In genomic region chr5:123429993-123430392, GRCh38 we compare ENCODE assay signal across 8 cellular contexts. TPM values are rescaled to one million over a fixed set of nuclear protein-coding genes. Genes with fewer than 3 reads are reported as not detected.
DNase-seq lines count a peak whose midpoint lies in the region; ATAC-seq and TF ChIP-seq lines count a peak whose summit lies in the region.

No MANE protein-coding gene starts in this region.

- H3K4me1 ChIP-seq in A673 (ENCODE audit: insufficient read depth, low read length, poor library complexity, severe bottlenecking) (peaks cover 14% of the 10 kb centered on the region), GM23248 (ENCODE audit: insufficient read depth) (peaks cover 19% of the 10 kb centered on the region), gastroesophageal sphincter (no peaks in the 10 kb centered on the region)

- peak overlapping the region; percentile 73 for H2AFZ ChIP-seq in GM23248

- no peak for TF ChIP-seq POLR2A in gastroesophageal sphincter (IDR thresholded peaks at IDR 0.05)

- intact Hi-C loops in A673 (cut with micrococcal nuclease; ENCODE audit: unreplicated experiment), result loop anchor here (10.0 kb wide), 1 partner anchor 175 kb away; no protein-coding TSS in a partner anchor

- no peaks in the 10 kb centered on the region for H3K9me3 ChIP-seq in A673 (ENCODE audit: low read depth, low read length, poor library complexity, severe bottlenecking)
- H3K9me3 ChIP-seq in GM23248 (ENCODE audit: low read depth), result no peaks in the 10 kb centered on the region
- no peaks in the 10 kb centered on the region for H3K9me3 ChIP-seq in gastroesophageal sphincter

- H3K4me3 ChIP-seq in A673 (ENCODE audit: low read depth, low read length, poor library complexity, severe bottlenecking) (no peak overlapping the region), GM23248 (no peak overlapping the region), gastroesophageal sphincter (no peak overlapping the region)

- TF ChIP-seq EP300 in gastroesophageal sphincter (IDR thresholded peaks at IDR 0.05), result no peak

- WGBS in GM23248 (ENCODE audit: low coverage in 1 of 2, low lambda C conversion rate in 2 of 2, missing lambda C conversion rate in 2 of 2), 2 experiments, result 57 to 71% methylated on average over 2 of the region's 2 CpGs
- 74 to 100% methylated on average over 1 to 2 of the region's 2 CpGs for WGBS in gastroesophageal sphincter (ENCODE audit: low coverage in 1 of 2), 2 donors

- TF ChIP-seq CTCF in A673 (conservative IDR thresholded peaks at IDR 0.05; ENCODE audit: low read depth, low read length) (no peak), gastroesophageal sphincter (IDR thresholded peaks at IDR 0.05) (no peak)

- H3K27me3 ChIP-seq in A673 (replicated peaks; ENCODE audit: insufficient read depth, low read depth, low read length, poor library complexity) (no peaks in the 10 kb centered on the region), GM23248 (replicated peaks; ENCODE audit: insufficient read depth) (no peaks in the 10 kb centered on the region), gastroesophageal sphincter (no peaks in the 10 kb centered on the region)

- CTCF ChIA-PET in A673 (lab: Charles Lee), result no interaction called here

- no peaks in the 10 kb centered on the region for H3K9me2 ChIP-seq in GM23248 (ENCODE audit: insufficient read depth)

- peak; percentile 68 for ATAC-seq in gastroesophageal sphincter
- no peak for ATAC-seq in GM18907 (IDR thresholded peaks at IDR 0.05; ENCODE audit: unreplicated experiment)
- no peak for ATAC-seq in GM18867 (IDR thresholded peaks at IDR 0.05; ENCODE audit: unreplicated experiment)

- no TSS peak for BruUV-seq in A673 (replicated peaks; lab: Mats Ljungman, UMichigan)

- POLR2A ChIA-PET in A673 (lab: Charles Lee; ENCODE audit: low non-redundant PET), result no interaction called here

- H3K79me2 ChIP-seq in GM23248 (ENCODE audit: insufficient read depth), result no peaks in the 10 kb centered on the region

- no peaks in the 10 kb centered on the region for H4K20me1 ChIP-seq in GM23248 (ENCODE audit: insufficient read depth)

- in situ Hi-C loops in GM23248 (cut with MboI), result no loop called here

- DNase-seq in A673 (ENCODE audit: low spot score) (peak; percentile 84), GM23248 (peak; percentile 96), SIG-M5 treated with dmso at 0.1 percent for 504 hours (lab: John Stamatoyannopoulos, UW; ENCODE audit: unreplicated experiment) (peak; percentile 99), GM19240 (ENCODE audit: insufficient read length, low spot score) (no peak), NCI-H1417 (lab: John Stamatoyannopoulos, UW) (no peak)

- H3K27ac ChIP-seq in A673 (ENCODE audit: low read depth, low read length, poor library complexity, severe bottlenecking) (peak overlapping the region; percentile 80), GM23248 (peak overlapping the region; percentile 75), gastroesophageal sphincter (no peak overlapping the region)

- H3F3A ChIP-seq in GM23248 (ENCODE audit: insufficient read depth), result peaks cover 5% of the 10 kb centered on the region

- H3K36me3 ChIP-seq in A673 (ENCODE audit: insufficient read depth, low read length, poor library complexity, severe bottlenecking) (no peaks in the 10 kb centered on the region), GM23248 (ENCODE audit: low read depth) (no peaks in the 10 kb centered on the region), gastroesophageal sphincter (no peaks in the 10 kb centered on the region)

- H3K4me2 ChIP-seq in GM23248 (ENCODE audit: unreplicated experiment), result peak overlapping the region; percentile 18

- peak overlapping the region; percentile 61 for H3K9ac ChIP-seq in GM23248

RNA-seq across cellular contexts. Expression of gene CEP120, which starts 6.8 kb away (rescaled TPM):
- 25.5 and 25.7 TPM in 2 replicates for total RNA-seq in A673 (2021)
- total RNA-seq in GM23248 (2014; rRNA removed; shearing (Covaris generic)), result 16.4 and 19.3 TPM in 2 replicates
- 7.3 and 7.5 TPM in 2 replicates for polyA plus RNA-seq in GM23248 (2016; fragmentation: Nextera tagmentation; extraction: Ambion mirVana)
- 10 to 100 TPM; 17.2 to 26.8 (median 19.8) TPM for total RNA-seq in gastroesophageal sphincter

Comparison
In these comparisons a context has a peak if more than half of its experiments do, and no peak if none do; other contexts are left out.
1. DNase-seq: peak in A673 (single experiment), GM23248 (single experiment) and SIG-M5 treated with dmso at 0.1 percent for 504 hours (single experiment); none in GM19240 (single experiment) and NCI-H1417 (0 of 3).
2. H3K27ac ChIP-seq: peak in A673 (single experiment) and GM23248 (single experiment); none in gastroesophageal sphincter (0 of 4).